15 cellular contexts compared by ENCODE assay signal in genomic region chr6:6452002-6452401, GRCh38.
DNase-seq lines count a peak whose midpoint lies in the region; ATAC-seq and TF ChIP-seq lines count a peak whose summit lies in the region.
"Had no signal": no experiment of that assay in that cellular context is flagged by ENCODE, and none has a peak within 500 bp of the region (broad histone marks: within the 10 kb centered on the region; RNA-seq: fewer than 3 reads in every experiment).

No MANE protein-coding gene starts in this region.

- no peak overlapping the region for H3K27ac Mint-ChIP-seq in H9
- H3K27ac Mint-ChIP-seq: B cell; CD4-positive, alpha-beta T cell; HFFc6 had no signal

- H3K27me3 ChIP-seq in H9 (ENCODE audit: insufficient read depth, low read length) (no peaks in the 10 kb centered on the region; the same call in 1 of the 2 replicates), gastroesophageal sphincter (peaks cover 7% of the 10 kb centered on the region), suprapubic skin (no peaks in the 10 kb centered on the region)

- no peak overlapping the region for H4K5ac ChIP-seq in H9 (ENCODE audit: insufficient read length, low read depth, low read length)

- H3K79me2 ChIP-seq in H9 (ENCODE audit: insufficient read depth, low read length) = no peaks in the 10 kb centered on the region

- no peak overlapping the region for H3K4me3 Mint-ChIP-seq in H9
- H3K4me3 Mint-ChIP-seq: B cell; CD4-positive, alpha-beta T cell; HFFc6 had no signal

- no peak overlapping the region for H3T11ph ChIP-seq in H9 (ENCODE audit: low read length)

- no peak overlapping the region for H2BK5ac ChIP-seq in H9 (ENCODE audit: insufficient read length, low read length)

- H3K79me1 ChIP-seq in H9 (ENCODE audit: insufficient read depth, low read depth, low read length, poor library complexity, severe bottlenecking) = no peaks in the 10 kb centered on the region

- peaks cover 6% of the 10 kb centered on the region for H3K27me3 Mint-ChIP-seq in H9 (ENCODE audit: low read depth)

- TF ChIP-seq POLR2A in gastroesophageal sphincter (IDR thresholded peaks at IDR 0.05) (no peak), suprapubic skin (IDR thresholded peaks at IDR 0.05) (no peak)

- intact Hi-C loops in left ventricle myocardium superior (cut with micrococcal nuclease) = no loop called here

- H4K20me1 ChIP-seq in H9 (ENCODE audit: control insufficient read depth, insufficient read depth, insufficient read length) = no peaks in the 10 kb centered on the region

- H3K36me3 ChIP-seq in gastroesophageal sphincter (no peaks in the 10 kb centered on the region), suprapubic skin (no peaks in the 10 kb centered on the region)

- WGBS in H9 (ENCODE audit: extremely low coverage, insufficient read length, low lambda C conversion rate) = no CpG with 5 or more reads among the region's 2 CpGs
- 50% methylated on average over 1 of the region's 2 CpGs; no CpG with 5 or more reads in 1 of the 2 donors for WGBS in gastroesophageal sphincter (ENCODE audit: low coverage in 1 of 2), 2 donors
- 0% methylated on average over 2 of the region's 2 CpGs for WGBS in suprapubic skin

- TF ChIP-seq EP300 in gastroesophageal sphincter (IDR thresholded peaks at IDR 0.05) (no peak), suprapubic skin (IDR thresholded peaks at IDR 0.05) (no peak)

- no peak overlapping the region for H3K4me2 ChIP-seq in H9 (ENCODE audit: insufficient read depth, insufficient read length, low read length)

- TF ChIP-seq CTCF in H9 (conservative IDR thresholded peaks at IDR 0.05) = no peak
- no peak for TF ChIP-seq CTCF in gastroesophageal sphincter (IDR thresholded peaks at IDR 0.05)
- TF ChIP-seq CTCF in suprapubic skin (IDR thresholded peaks at IDR 0.05) = no peak

- H3K4me3 ChIP-seq in gastroesophageal sphincter (no peak overlapping the region), suprapubic skin (no peak overlapping the region)

- no peak overlapping the region for H2AFZ ChIP-seq in H9 (ENCODE audit: low read length)

- H2BK20ac ChIP-seq in H9 (ENCODE audit: low read depth, low read length, poor library complexity, severe bottlenecking) = no peak overlapping the region

- ATAC-seq in gastroesophageal sphincter (peak; percentile 55), left ventricle myocardium superior (peak; percentile 95)

- H3K9ac ChIP-seq in H9 (ENCODE audit: extremely low read depth, insufficient read length, low read length) = no peak overlapping the region

- H3K56ac ChIP-seq in H9 (ENCODE audit: insufficient read length, low read depth, low read length) = no peak overlapping the region

- H3K36me3 Mint-ChIP-seq in H9 (ENCODE audit: insufficient read depth in 1 of 3, low read depth in 3 of 3) = no peaks in the 10 kb centered on the region

- no peak overlapping the region for H3K23ac ChIP-seq in H9 (ENCODE audit: insufficient read length, low read depth, low read length)

- no peak overlapping the region for H2BK15ac ChIP-seq in H9 (ENCODE audit: low read depth, low read length)

- no peak overlapping the region for H2AK5ac ChIP-seq in H9 (ENCODE audit: insufficient read length, low read length)

- no peak overlapping the region for H4K8ac ChIP-seq in H9 (replicated peaks; ENCODE audit: insufficient read length, low read depth, low read length)

- H3K4ac ChIP-seq in H9 (ENCODE audit: low read depth, low read length) = no peak overlapping the region

- no peak overlapping the region for H3K18ac ChIP-seq in H9 (ENCODE audit: insufficient read length, low read depth, low read length)

- H3K27ac ChIP-seq in H9 (ENCODE audit: insufficient read length, low read depth, low read length) (no peak overlapping the region), gastroesophageal sphincter (peak overlapping the region in 1 of 4 donors; percentile 31), suprapubic skin (peak overlapping the region; percentile 68)
- H3K27ac ChIP-seq: HL-60 had no signal

- H3K9me3 ChIP-seq in H9 (ENCODE audit: control insufficient read depth, low read depth, low read length) (no peaks in the 10 kb centered on the region), gastroesophageal sphincter (no peaks in the 10 kb centered on the region), suprapubic skin (no peaks in the 10 kb centered on the region)

- H4K91ac ChIP-seq in H9 (ENCODE audit: insufficient read length, low read depth, low read length) = no peak overlapping the region

- H2BK12ac ChIP-seq in H9 (ENCODE audit: insufficient read length, low read depth, low read length) = no peak overlapping the region

- no peaks in the 10 kb centered on the region for H3K9me3 Mint-ChIP-seq in H9
- H3K9me3 Mint-ChIP-seq: CD4-positive, alpha-beta T cell had no signal

- H3K4me1 Mint-ChIP-seq in H9 = no peaks in the 10 kb centered on the region
- H3K4me1 Mint-ChIP-seq: B cell had no signal

- H2BK120ac ChIP-seq in H9 (ENCODE audit: low read depth, low read length, poor library complexity, severe bottlenecking) = no peak overlapping the region

- DNase-seq in H9 (no peak), left ventricle myocardium superior (peak; percentile 39), suprapubic skin (ENCODE audit: low spot score in 2 of 2) (no peak), NOMO-1 treated with DMSO at 0.1 percent for 48 hours (lab: John Stamatoyannopoulos, UW; ENCODE audit: unreplicated experiment) (no peak), NCI-H2081 treated with DMSO at 0.1 percent for 48 hours (lab: John Stamatoyannopoulos, UW) (no peak)
- DNase-seq in effector CD4-positive, alpha-beta T cell = no peak
- DNase-seq: C1 segment of cervical spinal cord; Calu3; CD4-positive, alpha-beta T cell; DMS 273 treated with DMSO at 0.1 percent for 48 hours; HCEC 1CT; HFFc6 had no signal

- H3K14ac ChIP-seq in H9 (ENCODE audit: insufficient read depth, low read length) = peak overlapping the region; percentile 45; the same call in 1 of the 2 replicates

- H3K4me1 ChIP-seq in H9 (ENCODE audit: insufficient read depth, low read length) (no peaks in the 10 kb centered on the region), gastroesophageal sphincter (peaks cover 0 to 5% (median 0%) of the 10 kb centered on the region in 3 donors), suprapubic skin (peaks cover 15% of the 10 kb centered on the region)

- no peaks in the 10 kb centered on the region for H3K23me2 ChIP-seq in H9 (ENCODE audit: insufficient read length, low read depth, low read length, poor library complexity, severe bottlenecking)
